Comparison of ENCODE assay signal across 1 cellular context in the genomic region with DNA sequence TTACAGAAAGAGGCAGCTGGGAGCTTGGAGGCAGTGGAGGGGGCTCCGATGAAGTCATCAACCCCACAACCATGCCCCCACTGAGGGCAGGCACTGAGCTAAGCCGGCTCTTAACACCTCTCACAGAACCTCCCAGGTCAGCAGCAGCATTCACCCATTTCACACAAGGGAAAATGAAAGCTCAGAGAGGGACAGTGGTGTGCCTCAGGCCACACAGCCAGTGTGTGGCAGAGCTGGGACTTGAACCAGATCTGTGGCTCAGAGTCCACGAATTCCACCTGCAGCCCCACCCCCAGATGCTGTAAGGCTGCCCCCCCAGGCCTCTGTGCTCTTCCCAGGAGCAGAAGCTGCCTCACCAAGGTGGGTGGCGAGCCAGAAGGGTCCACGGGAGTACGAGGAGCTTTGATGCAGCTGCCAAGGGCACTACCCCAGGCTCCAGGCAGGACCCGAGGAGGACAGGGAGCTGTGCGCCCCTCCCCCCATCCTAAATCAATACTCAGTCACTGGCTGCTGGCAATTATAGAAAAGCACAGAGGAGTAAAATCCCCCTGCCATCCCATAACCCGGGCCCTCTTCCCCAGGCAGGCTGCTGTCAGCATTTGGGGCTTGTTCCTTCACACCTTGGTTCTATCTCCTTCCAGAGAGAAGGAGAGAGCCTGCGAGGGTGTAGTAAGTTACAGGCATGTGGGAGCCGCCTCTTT.
TF ChIP-seq lines count a peak whose summit lies in the region.

No MANE protein-coding gene starts in this region.

TF ChIP-seq in WTC11, 78 proteins besides CTCF, POLR2A, EP300 and RAD21:
- TF ChIP-seq ZNF263 (CRISPR knock-in tag; IDR thresholded peaks at IDR 0.05; ENCODE audit: low read depth) (no peak), NFYB (CRISPR knock-in tag; conservative IDR thresholded peaks at IDR 0.05; ENCODE audit: low read depth) (no peak), USF2 (CRISPR knock-in tag; IDR thresholded peaks at IDR 0.05) (no peak), ZMAT4 (CRISPR knock-in tag; IDR thresholded peaks at IDR 0.05) (no peak), E2F1 (CRISPR knock-in tag; IDR thresholded peaks at IDR 0.05) (no peak), FOXP4 (CRISPR knock-in tag; IDR thresholded peaks at IDR 0.05) (no peak), RORB (CRISPR knock-in tag; IDR thresholded peaks at IDR 0.05) (no peak), MXD4 (CRISPR knock-in tag; IDR thresholded peaks at IDR 0.05; ENCODE audit: borderline replicate concordance) (no peak), ZNF138 (CRISPR knock-in tag; conservative IDR thresholded peaks at IDR 0.05) (no peak), JAZF1 (CRISPR knock-in tag; IDR thresholded peaks at IDR 0.05) (no peak)
